Comparison of ENCODE assay signal across 28 cellular contexts in genomic region chr3:174275336-174275735, GRCh38.
"Had no signal": no experiment of that assay in that cellular context is flagged by ENCODE, and none has a peak within 500 bp of the region (broad histone marks: within the 10 kb centered on the region; RNA-seq: fewer than 3 reads in every experiment).

No MANE protein-coding gene starts in this region.

- H3K9ac ChIP-seq: neural progenitor cell, parathyroid adenoma had no signal

- H3K27me3 ChIP-seq: neural progenitor cell, ovary, spleen, suprapubic skin, testis, tibial artery, transverse colon, upper lobe of right lung, uterus had no signal

- H3K79me2 ChIP-seq: parathyroid adenoma had no signal

- H3K4me2 ChIP-seq: neural progenitor cell, smooth muscle cell had no signal

- H3K4me1 ChIP-seq: neural progenitor cell, parathyroid adenoma, psoas muscle, spleen, suprapubic skin, testis, tibial artery, transverse colon, upper lobe of right lung, uterus had no signal

- H2AFZ ChIP-seq: neural progenitor cell, parathyroid adenoma had no signal

- H3K27ac ChIP-seq: neural progenitor cell, ovary, parathyroid adenoma, psoas muscle, skin epidermis, spleen, suprapubic skin, testis, tibial artery, transverse colon, upper lobe of right lung, uterus had no signal

- DNase-seq: natural killer cell; occipital lobe; ovary; posterior cingulate gyrus; psoas muscle; right cardiac atrium; spleen; stimulated activated CD4-positive, alpha-beta T cell treated with anti-CD3 and anti-CD28 coated beads, Interleukin-12 subunit alpha, Interleukin-12 subunit beta, amount 100 ng/mL, for 4 hours; stimulated activated CD4-positive, alpha-beta T cell treated with anti-CD3 and anti-CD28 coated beads, Interleukin-1b, Interleukin-23, amount 100 ng/mL, for 48 hours; stimulated activated CD4-positive, alpha-beta T cell treated with anti-CD3 and anti-CD28 coated beads, Interleukin-4, amount 100 ng/mL, for 1 hour; stimulated activated CD4-positive, alpha-beta T cell treated with anti-CD3 and anti-CD28 coated beads, Interleukin-4, amount 100 ng/mL, for 4 hours; stimulated activated CD8-positive, alpha-beta memory T cell treated with anti-CD3 and anti-CD28 coated beads, Interleukin-4, amount 100 ng/mL, for 48 hours; stimulated activated naive CD4-positive, alpha-beta T cell; stimulated activated naive CD8-positive, alpha-beta T cell treated with anti-CD3 and anti-CD28 coated beads, Interleukin-15, amount 100 ng/mL, for 72 hours; stimulated activated naive CD8-positive, alpha-beta T cell treated with anti-CD3 and anti-CD28 coated beads, Interleukin-15, Interleukin-2, amounts not matched to agents 100 U/mL and 50 U/mL, for 24 hours; substantia nigra; testis; tibial artery; transverse colon; upper lobe of right lung; uterus had no signal

- H3K36me3 ChIP-seq: neural progenitor cell, ovary, spleen, suprapubic skin, tibial artery, transverse colon, upper lobe of right lung, uterus had no signal

- H3K9me3 ChIP-seq: ovary, psoas muscle, spleen, suprapubic skin, testis, tibial artery, transverse colon, upper lobe of right lung, uterus had no signal

- H3K4me3 ChIP-seq: neural progenitor cell, ovary, psoas muscle, skin epidermis, smooth muscle cell, spleen, suprapubic skin, testis, tibial artery, transverse colon, upper lobe of right lung, uterus had no signal

- ATAC-seq: natural killer cell; psoas muscle; right cardiac atrium; sciatic nerve; stimulated activated memory B cell treated with anti-CD40 and anti-IgM and Interleukin-4, amounts not matched to agents 10 μg/mL and 1 μg/mL and 100 μg/mL, for 72 hours; stimulated activated naive CD8-positive, alpha-beta T cell treated with anti-CD3 and anti-CD28 coated beads, Interleukin-15, amount 100 ng/mL, for 72 hours; stimulated activated naive CD8-positive, alpha-beta T cell treated with anti-CD3 and anti-CD28 coated beads, Interleukin-15, Interleukin-2, amounts not matched to agents 100 U/mL and 50 U/mL, for 24 hours; upper lobe of right lung had no signal
